In the genomic region with DNA sequence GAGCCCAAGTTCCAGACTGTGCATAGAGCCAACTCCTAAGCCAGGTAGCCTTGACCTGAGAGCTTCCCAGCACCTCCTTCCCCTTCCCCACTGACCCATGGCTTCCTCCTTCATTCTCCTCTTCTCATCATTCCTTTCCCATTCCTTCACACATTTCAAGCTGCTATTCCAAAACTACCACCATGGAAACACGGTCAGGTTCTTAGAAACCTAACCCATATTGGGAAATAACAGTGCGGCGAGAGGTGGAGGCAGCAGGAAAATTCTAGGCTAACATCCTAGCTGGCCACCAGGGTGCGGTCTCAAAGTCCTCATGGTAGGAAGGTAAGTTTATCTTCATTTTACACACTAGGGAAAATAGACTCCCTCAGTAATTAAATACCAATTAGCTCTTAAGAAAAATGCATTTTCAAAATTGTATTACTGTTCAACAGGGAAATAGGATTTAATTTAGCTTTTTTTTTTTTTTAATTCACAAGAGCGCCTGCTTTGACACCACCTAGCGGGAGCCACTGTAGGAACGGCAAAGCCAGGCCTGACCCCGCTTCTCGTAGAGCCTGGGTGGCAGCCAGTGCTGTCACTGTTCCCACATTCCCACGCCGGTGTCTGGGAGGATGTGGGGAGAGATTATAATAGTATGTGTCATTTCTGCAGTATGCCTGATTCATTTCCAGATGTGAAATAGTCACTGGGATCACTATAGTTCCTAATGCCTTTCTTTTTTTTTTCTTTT, we compare ENCODE assay signal across 8 cellular contexts. TPM values are rescaled to one million over a fixed set of nuclear protein-coding genes. Genes with fewer than 3 reads are reported as not detected.
DNase-seq lines count a peak whose midpoint lies in the region; ATAC-seq and TF ChIP-seq lines count a peak whose summit lies in the region.

No MANE protein-coding gene starts in this region.

- no peaks in the 10 kb centered on the region for H3K27me3 ChIP-seq in stomach

- peak; percentile 96 for DNase-seq in HCEC 1CT
- DNase-seq in UCSD-AML1 (lab: John Stamatoyannopoulos, UW; ENCODE audit: unreplicated experiment), result peak; percentile 28
- peak; percentile 91 for DNase-seq in left cardiac atrium
- peak; percentile 47 for DNase-seq in stomach
- no peak for DNase-seq in NCI-H2081 treated with DMSO at 0.1 percent for 48 hours (lab: John Stamatoyannopoulos, UW)
- DNase-seq in activated T-helper 2 cell treated with anti-CD3 and anti-CD28 coated beads, Interferon-gamma antibody, Interleukin-2, Interleukin-4, amounts not matched to agents 10 μg/mL and 5 μg/mL and 100 μg/mL, durations not matched to agents 14 hours and 24 hours and 36 hours (ENCODE audit: low spot score), result no peak
- DNase-seq in posterior cingulate gyrus, result no peak
- DNase-seq in NCI-H2107 treated with DMSO at 0.1 percent for 48 hours (lab: John Stamatoyannopoulos, UW; ENCODE audit: unreplicated experiment), result no peak

- 35 to 53% (median 46%) methylated on average over 11 of the region's 11 CpGs for WGBS in stomach, 5 donors

- H3K4me3 Mint-ChIP-seq in activated T-helper 2 cell treated with anti-CD3 and anti-CD28 coated beads, Interferon-gamma antibody, Interleukin-2, Interleukin-4, amounts not matched to agents 10 μg/mL and 5 μg/mL and 100 μg/mL, durations not matched to agents 14 hours and 24 hours and 36 hours (ENCODE audit: low read depth), result no peak overlapping the region

- H3K27ac Mint-ChIP-seq in activated T-helper 2 cell treated with anti-CD3 and anti-CD28 coated beads, Interferon-gamma antibody, Interleukin-2, Interleukin-4, amounts not matched to agents 10 μg/mL and 5 μg/mL and 100 μg/mL, durations not matched to agents 14 hours and 24 hours and 36 hours, result no peak overlapping the region

- TF ChIP-seq CTCF in stomach (IDR thresholded peaks at IDR 0.05), result peak in 5 of 7 experiments; percentile 25 to 39 (median 28)

- no peaks in the 10 kb centered on the region for H3K36me3 Mint-ChIP-seq in activated T-helper 2 cell treated with anti-CD3 and anti-CD28 coated beads, Interferon-gamma antibody, Interleukin-2, Interleukin-4, amounts not matched to agents 10 μg/mL and 5 μg/mL and 100 μg/mL, durations not matched to agents 14 hours and 24 hours and 36 hours (ENCODE audit: low read depth)

- H3K27me3 Mint-ChIP-seq in activated T-helper 2 cell treated with anti-CD3 and anti-CD28 coated beads, Interferon-gamma antibody, Interleukin-2, Interleukin-4, amounts not matched to agents 10 μg/mL and 5 μg/mL and 100 μg/mL, durations not matched to agents 14 hours and 24 hours and 36 hours (ENCODE audit: low read depth), result no peaks in the 10 kb centered on the region

- intact Hi-C loops in left cardiac atrium (cut with DNase I), result no loop called here
- intact Hi-C loops in stomach (cut with DNase I; ENCODE audit: low total_unique reads), result no loop called here
- intact Hi-C loops in activated T-helper 2 cell treated with anti-CD3 and anti-CD28 coated beads, Interferon-gamma antibody, Interleukin-2, Interleukin-4, amounts not matched to agents 10 μg/mL and 5 μg/mL and 100 μg/mL, durations not matched to agents 14 hours and 24 hours and 36 hours (cut with micrococcal nuclease), result no loop called here
- intact Hi-C loops in posterior cingulate gyrus (cut with DNase I), result no loop called here

- peak; percentile 93 to 95 for ATAC-seq in left cardiac atrium

- no peaks in the 10 kb centered on the region for H3K36me3 ChIP-seq in stomach

- H3K4me3 ChIP-seq in stomach, result no peak overlapping the region

- no peak for TF ChIP-seq POLR2A in stomach (IDR thresholded peaks at IDR 0.05)

- no peak for TF ChIP-seq EP300 in stomach (IDR thresholded peaks at IDR 0.05)

- peak overlapping the region in 4 of 5 donors; percentile 25 to 50 (median 44) for H3K27ac ChIP-seq in stomach

- no peaks in the 10 kb centered on the region for H3K9me3 Mint-ChIP-seq in activated T-helper 2 cell treated with anti-CD3 and anti-CD28 coated beads, Interferon-gamma antibody, Interleukin-2, Interleukin-4, amounts not matched to agents 10 μg/mL and 5 μg/mL and 100 μg/mL, durations not matched to agents 14 hours and 24 hours and 36 hours

- peaks cover 0 to 11% (median 8%) of the 10 kb centered on the region in 4 donors for H3K4me1 ChIP-seq in stomach

- no peaks in the 10 kb centered on the region for H3K9me3 ChIP-seq in stomach

- peaks cover 4% of the 10 kb centered on the region for H3K4me1 Mint-ChIP-seq in activated T-helper 2 cell treated with anti-CD3 and anti-CD28 coated beads, Interferon-gamma antibody, Interleukin-2, Interleukin-4, amounts not matched to agents 10 μg/mL and 5 μg/mL and 100 μg/mL, durations not matched to agents 14 hours and 24 hours and 36 hours (ENCODE audit: low read depth)

RNA-seq across cellular contexts. Expression of gene SPHK1, which starts 14.0 kb away (rescaled TPM):
- 10 to 100 TPM in 1 of 2 donors, 1 to 10 TPM in 1; 4.8 to 27.9 TPM for total RNA-seq in left cardiac atrium
- 10 to 100 TPM in 1 of 5 donors, 1 to 10 TPM in 2, under 1 TPM in 1, not detected in 1; 0.45 to 13.9 (median 3.4) TPM for total RNA-seq in stomach
- 10 to 100 TPM in 1 of 3 donors, 1 to 10 TPM in 2; 5.8 to 10.6 (median 6.8) TPM for polyA plus RNA-seq in stomach
- total RNA-seq in activated T-helper 2 cell treated with anti-CD3 and anti-CD28 coated beads, Interferon-gamma antibody, Interleukin-2, Interleukin-4, amounts not matched to agents 10 μg/mL and 5 μg/mL and 100 μg/mL, durations not matched to agents 14 hours and 24 hours and 36 hours, result 16.0 and 16.4 TPM in 2 replicates

RNA-seq across cellular contexts. Expression of gene PRPSAP1, which starts 16.7 kb away (rescaled TPM):
- total RNA-seq in left cardiac atrium (10 to 100 TPM; 38.9 to 39.3 TPM), stomach (10 to 100 TPM; 29.1 to 49.0 (median 46.4) TPM)
- polyA plus RNA-seq in stomach, result 10 to 100 TPM; 25.0 to 43.7 (median 25.3) TPM
- 48.2 and 49.9 TPM in 2 replicates for total RNA-seq in activated T-helper 2 cell treated with anti-CD3 and anti-CD28 coated beads, Interferon-gamma antibody, Interleukin-2, Interleukin-4, amounts not matched to agents 10 μg/mL and 5 μg/mL and 100 μg/mL, durations not matched to agents 14 hours and 24 hours and 36 hours

Comparison
In these comparisons a context has a peak if more than half of its experiments do, and no peak if none do; other contexts are left out.
1. DNase-seq: peak in HCEC 1CT (single experiment), UCSD-AML1 (single experiment), left cardiac atrium (single experiment) and stomach (single experiment); none in NCI-H2081 treated with DMSO at 0.1 percent for 48 hours (single experiment), activated T-helper 2 cell treated with anti-CD3 and anti-CD28 coated beads, Interferon-gamma antibody, Interleukin-2, Interleukin-4, amounts not matched to agents 10 μg/mL and 5 μg/mL and 100 μg/mL, durations not matched to agents 14 hours and 24 hours and 36 hours (single experiment), posterior cingulate gyrus (0 of 10) and NCI-H2107 treated with DMSO at 0.1 percent for 48 hours (single experiment).